ENCODE assay signal across 36 cellular contexts in genomic region chrX:139023531-139023930, GRCh38.
"Had no signal": no experiment of that assay in that cellular context is flagged by ENCODE, and none has a peak within 500 bp of the region (broad histone marks: within the 10 kb centered on the region; RNA-seq: fewer than 3 reads in every experiment).

No MANE protein-coding gene starts in this region.

- H3K36me3 ChIP-seq: adrenal gland, breast epithelium, cardiac muscle cell, esophagus muscularis mucosa, gastrocnemius medialis had no signal

- H3K9me3 ChIP-seq: adrenal gland, breast epithelium, esophagus muscularis mucosa, gastrocnemius medialis had no signal

- H3K9me3 Mint-ChIP-seq: activated CD4-positive, alpha-beta memory T cell treated with anti-CD3 and anti-CD28 coated beads for 36 hours; activated CD4-positive, alpha-beta T cell treated with anti-CD3 and anti-CD28 coated beads, Interleukin-2, amount 10 ng/mL, durations not matched to agents 24 days and 14 days; activated naive CD4-positive, alpha-beta T cell treated with anti-CD3 and anti-CD28 coated beads for 36 hours; activated naive CD4-positive, alpha-beta T cell treated with anti-CD3 and anti-CD28 coated beads, Interleukin-2, amount 50 U/mL, for 24 hours; activated naive CD8-positive, alpha-beta T cell treated with anti-CD3 and anti-CD28 coated beads for 36 hours; activated naive CD8-positive, alpha-beta T cell treated with anti-CD3 and anti-CD28 coated beads, Interleukin-2, amount 50 U/mL, for 24 hours; activated T-helper 1 cell treated with anti-CD3 and anti-CD28 coated beads, Interleukin-12 subunit alpha, Interleukin-12 subunit beta, Interleukin-2, Interleukin-4 antibody, amounts not matched to agents 30 ng/mL and 10 ng/mL and 1 ng/mL, durations not matched to agents 14 hours and 24 hours and 36 hours; activated T-helper 2 cell treated with anti-CD3 and anti-CD28 coated beads, Interferon-gamma antibody, Interleukin-2, Interleukin-4, amounts not matched to agents 10 μg/mL and 5 μg/mL and 100 μg/mL, durations not matched to agents 14 hours and 24 hours and 36 hours; dendritic cell treated with granulocyte-macrophage colony-stimulating factor and Interleukin-4, amounts not matched to agents 40 ng/mL and 50 ng/mL, for 4 days; endodermal cell had no signal

- H3K4me1 ChIP-seq: adrenal gland, breast epithelium, esophagus muscularis mucosa, foreskin keratinocyte, gastrocnemius medialis had no signal

- H3K27me3 Mint-ChIP-seq: activated CD4-positive, alpha-beta memory T cell treated with anti-CD3 and anti-CD28 coated beads for 36 hours; activated CD4-positive, alpha-beta T cell treated with anti-CD3 and anti-CD28 coated beads for 36 hours; activated CD4-positive, alpha-beta T cell treated with anti-CD3 and anti-CD28 coated beads, Interleukin-2, amount 10 ng/mL, durations not matched to agents 24 days and 14 days; activated CD8-positive, alpha-beta memory T cell treated with anti-CD3 and anti-CD28 coated beads, Interleukin-2, amount 10 ng/mL, durations not matched to agents 7 days and 5 days; activated naive CD4-positive, alpha-beta T cell treated with anti-CD3 and anti-CD28 coated beads, Interleukin-2, amount 50 U/mL, for 24 hours; activated naive CD8-positive, alpha-beta T cell treated with anti-CD3 and anti-CD28 coated beads for 36 hours; brain; dendritic cell treated with granulocyte-macrophage colony-stimulating factor and Interleukin-4, amounts not matched to agents 40 ng/mL and 50 ng/mL, for 4 days had no signal

- H3K36me3 Mint-ChIP-seq: activated CD4-positive, alpha-beta memory T cell treated with anti-CD3 and anti-CD28 coated beads for 36 hours; activated CD8-positive, alpha-beta memory T cell treated with anti-CD3 and anti-CD28 coated beads, Interleukin-2, amount 10 ng/mL, durations not matched to agents 7 days and 5 days; activated naive CD4-positive, alpha-beta T cell treated with anti-CD3 and anti-CD28 coated beads, Interleukin-2, amount 50 U/mL, for 24 hours; activated naive CD8-positive, alpha-beta T cell treated with anti-CD3 and anti-CD28 coated beads for 36 hours; brain had no signal

- H3K27me3 ChIP-seq: adrenal gland, breast epithelium, cardiac muscle cell, esophagus muscularis mucosa, foreskin keratinocyte, gastrocnemius medialis had no signal

- H3K27ac Mint-ChIP-seq: activated CD4-positive, alpha-beta memory T cell treated with anti-CD3 and anti-CD28 coated beads for 36 hours; activated CD4-positive, alpha-beta T cell treated with anti-CD3 and anti-CD28 coated beads for 36 hours; activated CD4-positive, alpha-beta T cell treated with anti-CD3 and anti-CD28 coated beads, Interleukin-2, amount 10 ng/mL, durations not matched to agents 24 days and 14 days; activated CD8-positive, alpha-beta memory T cell treated with anti-CD3 and anti-CD28 coated beads, Interleukin-2, amount 10 ng/mL, durations not matched to agents 7 days and 5 days; activated CD8-positive, alpha-beta T cell treated with anti-CD3 and anti-CD28 coated beads, Interleukin-2, amount 10 ng/mL, durations not matched to agents 7 days and 5 days; activated naive CD4-positive, alpha-beta T cell treated with anti-CD3 and anti-CD28 coated beads for 36 hours; activated naive CD4-positive, alpha-beta T cell treated with anti-CD3 and anti-CD28 coated beads, Interleukin-2, amount 50 U/mL, for 24 hours; activated naive CD8-positive, alpha-beta T cell treated with anti-CD3 and anti-CD28 coated beads for 36 hours; activated naive CD8-positive, alpha-beta T cell treated with anti-CD3 and anti-CD28 coated beads, Interleukin-2, amount 50 U/mL, for 24 hours; activated T-helper 1 cell treated with anti-CD3 and anti-CD28 coated beads, Interleukin-12 subunit alpha, Interleukin-12 subunit beta, Interleukin-2, Interleukin-4 antibody, amounts not matched to agents 30 ng/mL and 10 ng/mL and 1 ng/mL, durations not matched to agents 14 hours and 24 hours and 36 hours; activated T-helper 2 cell treated with anti-CD3 and anti-CD28 coated beads, Interferon-gamma antibody, Interleukin-2, Interleukin-4, amounts not matched to agents 10 μg/mL and 5 μg/mL and 100 μg/mL, durations not matched to agents 14 hours and 24 hours and 36 hours; brain; dendritic cell treated with granulocyte-macrophage colony-stimulating factor and Interleukin-4, amounts not matched to agents 40 ng/mL and 50 ng/mL, for 4 days; endodermal cell had no signal

- H3K27ac ChIP-seq: adrenal gland, breast epithelium, cardiac muscle cell, coronary artery, dorsolateral prefrontal cortex, esophagus muscularis mucosa, foreskin keratinocyte, gastrocnemius medialis had no signal

- H3K4me3 Mint-ChIP-seq: activated CD4-positive, alpha-beta memory T cell treated with anti-CD3 and anti-CD28 coated beads for 36 hours; activated CD4-positive, alpha-beta T cell treated with anti-CD3 and anti-CD28 coated beads for 36 hours; activated CD4-positive, alpha-beta T cell treated with anti-CD3 and anti-CD28 coated beads, Interleukin-2, amount 10 ng/mL, durations not matched to agents 24 days and 14 days; activated CD8-positive, alpha-beta memory T cell treated with anti-CD3 and anti-CD28 coated beads, Interleukin-2, amount 10 ng/mL, durations not matched to agents 7 days and 5 days; activated CD8-positive, alpha-beta T cell treated with anti-CD3 and anti-CD28 coated beads, Interleukin-2, amount 10 ng/mL, durations not matched to agents 7 days and 5 days; activated naive CD4-positive, alpha-beta T cell treated with anti-CD3 and anti-CD28 coated beads for 36 hours; activated naive CD4-positive, alpha-beta T cell treated with anti-CD3 and anti-CD28 coated beads, Interleukin-2, amount 50 U/mL, for 24 hours; activated naive CD8-positive, alpha-beta T cell treated with anti-CD3 and anti-CD28 coated beads for 36 hours; activated naive CD8-positive, alpha-beta T cell treated with anti-CD3 and anti-CD28 coated beads, Interleukin-2, amount 50 U/mL, for 24 hours; activated T-helper 1 cell treated with anti-CD3 and anti-CD28 coated beads, Interleukin-12 subunit alpha, Interleukin-12 subunit beta, Interleukin-2, Interleukin-4 antibody, amounts not matched to agents 30 ng/mL and 10 ng/mL and 1 ng/mL, durations not matched to agents 14 hours and 24 hours and 36 hours; brain; dendritic cell treated with granulocyte-macrophage colony-stimulating factor and Interleukin-4, amounts not matched to agents 40 ng/mL and 50 ng/mL, for 4 days; endodermal cell had no signal

- H3K4me3 ChIP-seq: adrenal gland, breast epithelium, cardiac muscle cell, coronary artery, dorsolateral prefrontal cortex, esophagus muscularis mucosa, gastrocnemius medialis had no signal

- H3K4me1 Mint-ChIP-seq: activated CD4-positive, alpha-beta T cell treated with anti-CD3 and anti-CD28 coated beads for 36 hours; activated CD4-positive, alpha-beta T cell treated with anti-CD3 and anti-CD28 coated beads, Interleukin-2, amount 10 ng/mL, durations not matched to agents 24 days and 14 days; activated CD8-positive, alpha-beta memory T cell treated with anti-CD3 and anti-CD28 coated beads, Interleukin-2, amount 10 ng/mL, durations not matched to agents 7 days and 5 days; activated naive CD4-positive, alpha-beta T cell treated with anti-CD3 and anti-CD28 coated beads, Interleukin-2, amount 50 U/mL, for 24 hours; activated naive CD8-positive, alpha-beta T cell treated with anti-CD3 and anti-CD28 coated beads for 36 hours; activated naive CD8-positive, alpha-beta T cell treated with anti-CD3 and anti-CD28 coated beads, Interleukin-2, amount 50 U/mL, for 24 hours; brain had no signal

- DNase-seq: activated CD4-positive, alpha-beta memory T cell treated with anti-CD3 and anti-CD28 coated beads for 36 hours; activated CD4-positive, alpha-beta T cell treated with anti-CD3 and anti-CD28 coated beads for 36 hours; activated CD4-positive, alpha-beta T cell treated with anti-CD3 and anti-CD28 coated beads, Interleukin-2, amount 10 ng/mL, durations not matched to agents 24 days and 14 days; activated CD4-positive, CD25-positive, alpha-beta regulatory T cell; activated CD4-positive, CD25-positive, alpha-beta regulatory T cell treated with anti-CD3 and anti-CD28 coated beads, Interleukin-2, amount 50 U/mL, for 72 hours; activated CD8-positive, alpha-beta memory T cell treated with anti-CD3 and anti-CD28 coated beads, Interleukin-2, amount 10 ng/mL, durations not matched to agents 7 days and 5 days; activated CD8-positive, alpha-beta memory T cell treated with anti-CD3 and anti-CD28 coated beads, Interleukin-2, amount 50 U/mL, for 4 hours; activated CD8-positive, alpha-beta T cell treated with anti-CD3 and anti-CD28 coated beads, Interleukin-2, amount 10 ng/mL, durations not matched to agents 7 days and 5 days; activated effector memory CD4-positive, alpha-beta T cell treated with anti-CD3 and anti-CD28 coated beads, Interleukin-2, amount 50 U/mL, for 16 hours; activated naive CD4-positive, alpha-beta T cell treated with anti-CD3 and anti-CD28 coated beads for 36 hours; activated naive CD8-positive, alpha-beta T cell treated with anti-CD3 and anti-CD28 coated beads for 36 hours; activated naive CD8-positive, alpha-beta T cell treated with anti-CD3 and anti-CD28 coated beads, Interleukin-2, amount 50 U/mL, for 24 hours; activated T-cell treated with anti-CD3 and anti-CD28 coated beads, Interleukin-2, amount 50 U/mL, for 1 hour; activated T-cell treated with anti-CD3 and anti-CD28 coated beads, Interleukin-2, amount 50 U/mL, for 48 hours; adrenal gland; amygdala; aorta; central memory CD4-positive, alpha-beta T cell; cerebellar nuclear complex; dorsolateral prefrontal cortex; effector memory CD4-positive, alpha-beta T cell; endodermal cell; erythroblast; foreskin keratinocyte; gastrocnemius medialis; glutamatergic neuron; T-helper 2 cell had no signal
